ENCODE assay signal across 10 cellular contexts in the genomic region with DNA sequence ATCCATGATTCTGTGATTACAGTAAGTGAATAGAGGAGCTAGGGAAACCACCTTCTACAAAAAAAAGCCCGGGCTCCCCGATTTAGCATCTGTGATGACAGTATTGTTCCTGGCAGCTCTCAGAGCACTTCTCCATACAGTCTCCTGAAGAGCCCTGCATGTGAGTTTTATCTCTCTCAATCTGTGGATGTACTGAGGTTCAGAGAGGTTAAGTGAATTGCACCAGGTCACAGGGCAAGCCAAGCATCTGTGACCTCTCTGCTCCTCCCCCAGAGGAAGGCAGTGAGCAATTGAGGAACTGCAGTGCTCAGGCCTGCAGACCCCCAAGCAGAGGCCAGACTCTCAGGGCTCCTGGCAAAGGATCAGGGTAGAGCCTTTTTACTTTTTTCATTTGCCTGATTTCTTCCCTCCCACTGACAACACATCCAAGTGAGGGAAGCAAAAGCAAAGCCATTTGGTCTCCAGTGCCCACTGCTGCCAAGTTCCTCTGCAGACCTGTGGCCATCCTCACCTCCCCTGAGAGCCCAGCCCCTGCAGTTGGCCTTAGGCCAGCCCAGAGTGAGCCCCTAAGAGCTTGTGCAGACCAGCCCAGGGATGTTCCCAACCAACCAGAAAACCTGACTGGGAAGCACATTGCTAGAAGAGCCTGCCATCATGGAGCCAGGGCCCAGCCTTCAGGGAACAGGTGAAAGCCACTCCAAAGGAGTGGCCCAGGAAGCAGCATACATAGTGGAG. TPM values are rescaled to one million over a fixed set of nuclear protein-coding genes. Genes with fewer than 3 reads are reported as not detected.
DNase-seq lines count a peak whose midpoint lies in the region; ATAC-seq, FAIRE-seq and TF ChIP-seq lines count a peak whose summit lies in the region.
"Had no signal": no experiment of that assay in that cellular context is flagged by ENCODE, and none has a peak within 500 bp of the region (broad histone marks: within the 10 kb centered on the region; RNA-seq: fewer than 3 reads in every experiment).

No MANE protein-coding gene starts in this region.

- intact Hi-C loops in kidney (cut with DNase I), result no loop called here

- H3K4me3 ChIP-seq in SJSA1, result no peak overlapping the region
- H3K4me3 ChIP-seq in kidney (ENCODE audit: low read length in 2 of 2), result no peak overlapping the region

- no peaks in the 10 kb centered on the region for H3K27me3 ChIP-seq in SJSA1 (replicated peaks)

- peak overlapping the region in 1 of 2 donors; percentile 38 for H3K9ac ChIP-seq in kidney (ENCODE audit: low read length in 2 of 2)

- FAIRE-seq in kidney (lab: Jason Lieb, UNC), result no peak

- H3K27ac ChIP-seq in SJSA1 (peak overlapping the region; percentile 89; the same call in 1 of the 2 replicates), kidney (ENCODE audit: low read depth in 2 of 2, low read length in 2 of 2) (peak overlapping the region; percentile 79 to 95), substantia nigra (ENCODE audit: low read depth, low read length, poor library complexity, severe bottlenecking) (peak overlapping the region; percentile 8)

- H3K9me3 ChIP-seq in SJSA1 (replicated peaks) (no peaks in the 10 kb centered on the region), kidney (ENCODE audit: control insufficient read depth in 1 of 2, low read length in 2 of 2) (no peaks in the 10 kb centered on the region)

- peaks cover 46% of the 10 kb centered on the region for H3K4me1 ChIP-seq in SJSA1 (replicated peaks)
- H3K4me1 ChIP-seq in kidney (ENCODE audit: control insufficient read depth in 1 of 2, insufficient read depth in 1 of 2, low read depth in 1 of 2, low read length in 2 of 2), result peaks cover 64 to 67% of the 10 kb centered on the region in 2 donors

- ATAC-seq in GM18519 (IDR thresholded peaks at IDR 0.05; ENCODE audit: low FRiP score, unreplicated experiment), result no peak

- DNase-seq in activated CD4-positive, alpha-beta T cell treated with anti-CD3 and anti-CD28 coated beads for 48 hours, result peak; percentile 61
- DNase-seq in activated CD4-positive, alpha-beta T cell treated with anti-CD3 and anti-CD28 coated beads, Interleukin-2, amount 50 U/mL, for 4 hours, result no peak
- DNase-seq in SJSA1 (ENCODE audit: low read depth in 1 of 2, low spot score in 2 of 2) (no peak), kidney (peak; percentile 75), substantia nigra (lab: John Stamatoyannopoulos, UW) (peak in 1 of 49 donors; percentile 17), ureter (ENCODE audit: low spot score) (no peak), NCI-H345 treated with DMSO at 0.1 percent for 48 hours (lab: John Stamatoyannopoulos, UW; ENCODE audit: unreplicated experiment) (no peak)
- DNase-seq: C1 segment of cervical spinal cord, NCI-H1417 treated with DMSO at 0.1 percent for 48 hours had no signal

- no peak for TF ChIP-seq CTCF in kidney (IDR thresholded peaks at IDR 0.05; ENCODE audit: borderline replicate concordance, extremely low read depth, insufficient read depth)

- H3K36me3 ChIP-seq in SJSA1 (peaks cover 13% of the 10 kb centered on the region), kidney (ENCODE audit: control insufficient read depth in 1 of 2, insufficient read depth in 2 of 2, low read length in 2 of 2) (no peaks in the 10 kb centered on the region)

RNA-seq across cellular contexts. Expression of a gene that starts 47.6 kb away (rescaled TPM):
- total RNA-seq in SJSA1 (2014; rRNA removed; shearing (Covaris generic)), result 16.7 and 21.6 TPM in 2 replicates
- total RNA-seq in kidney (53.1 TPM), ureter (33.8 TPM)
- 34.6 TPM for polyA plus RNA-seq in kidney (ENCODE audit: insufficient read depth, low read depth, low replicate concordance)

Comparison
In these comparisons a context has a peak if more than half of its experiments do, and no peak if none do; other contexts are left out.
1. DNase-seq: peak in activated CD4-positive, alpha-beta T cell treated with anti-CD3 and anti-CD28 coated beads for 48 hours (single experiment) and kidney (single experiment); none in activated CD4-positive, alpha-beta T cell treated with anti-CD3 and anti-CD28 coated beads, Interleukin-2, amount 50 U/mL, for 4 hours (0 of 2), SJSA1 (0 of 2), ureter (single experiment) and NCI-H345 treated with DMSO at 0.1 percent for 48 hours (single experiment).
2. H3K27ac ChIP-seq: peak in every context shown above with its lines; median percentile 89 in SJSA1; 87 in kidney; 8 in substantia nigra.